Comparison of ENCODE assay signal across 1 cellular context in genomic region chrX:139429913-139430312, GRCh38.
TF ChIP-seq lines count a peak whose summit lies in the region.

No MANE protein-coding gene starts in this region.

TF ChIP-seq in H1, 55 proteins besides CTCF, POLR2A, EP300 and RAD21:
- TF ChIP-seq MAX (IDR thresholded peaks at IDR 0.05) (no peak), TAF1 (IDR thresholded peaks at IDR 0.05; ENCODE audit: low read depth, low read length) (no peak), USF2 (IDR thresholded peaks at IDR 0.05; ENCODE audit: low read length) (no peak)
- TF ChIP-seq, protein P1, sequence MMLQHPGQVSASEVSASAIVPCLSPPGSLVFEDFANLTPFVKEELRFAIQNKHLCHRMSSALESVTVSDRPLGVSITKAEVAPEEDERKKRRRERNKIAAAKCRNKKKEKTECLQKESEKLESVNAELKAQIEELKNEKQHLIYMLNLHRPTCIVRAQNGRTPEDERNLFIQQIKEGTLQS (IDR thresholded peaks at IDR 0.05; ENCODE audit: insufficient read depth, low read depth, low read length) = no peak
